24 cellular contexts compared by ENCODE assay signal in the genomic region with DNA sequence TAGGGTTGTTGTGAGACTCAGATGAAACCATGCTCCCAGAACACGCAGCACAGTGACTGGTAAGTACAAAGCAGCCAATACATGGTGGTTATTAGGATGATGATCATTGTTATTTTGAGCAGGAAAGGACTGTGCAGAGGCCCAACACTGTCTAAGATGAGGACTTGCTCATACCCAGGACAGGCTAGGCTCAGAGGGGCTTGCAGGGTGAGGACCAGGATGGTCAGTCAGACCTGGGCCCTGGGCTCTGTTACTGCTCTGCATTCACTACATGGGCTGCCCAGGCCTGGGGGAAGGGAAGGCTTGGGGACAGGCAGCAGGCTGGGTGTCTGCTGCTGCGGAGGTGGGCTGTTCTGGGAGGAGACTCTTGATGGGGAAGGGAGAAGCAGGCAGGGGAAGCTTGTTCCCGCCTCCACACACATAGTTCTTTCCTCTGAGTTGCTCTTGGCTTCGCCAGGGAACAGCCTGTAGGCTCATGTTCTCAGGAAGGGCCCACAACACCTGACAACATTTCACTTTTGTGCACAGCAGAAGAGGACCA. TPM values are rescaled to one million over a fixed set of nuclear protein-coding genes. Genes with fewer than 3 reads are reported as not detected.
"Had no signal": no experiment of that assay in that cellular context is flagged by ENCODE, and none has a peak within 500 bp of the region (broad histone marks: within the 10 kb centered on the region; RNA-seq: fewer than 3 reads in every experiment).

No MANE protein-coding gene starts in this region.

- H3K4me3 Mint-ChIP-seq: activated B cell treated with CpG ODN at 0.5 μM for 24 hours; activated CD8-positive, alpha-beta T cell treated with anti-CD3 and anti-CD28 coated beads, Interleukin-2, amount 10 ng/mL, durations not matched to agents 7 days and 5 days; activated naive CD8-positive, alpha-beta T cell treated with anti-CD3 and anti-CD28 coated beads, Interleukin-2, amount 10 ng/mL, durations not matched to agents 7 days and 5 days; activated T-cell treated with anti-CD3 and anti-CD28 coated beads, Interleukin-2, amount 50 U/mL, for 24 hours; effector memory CD8-positive, alpha-beta T cell; memory B cell; naive thymus-derived CD8-positive, alpha-beta T cell had no signal

- H3K36me3 Mint-ChIP-seq: activated naive CD8-positive, alpha-beta T cell treated with anti-CD3 and anti-CD28 coated beads, Interleukin-2, amount 10 ng/mL, durations not matched to agents 7 days and 5 days; memory B cell; naive thymus-derived CD8-positive, alpha-beta T cell had no signal

- H3K4me1 ChIP-seq: left lung, parathyroid adenoma, testis had no signal

- DNase-seq: activated B cell treated with CpG ODN at 0.5 μM for 24 hours; activated CD4-positive, alpha-beta T cell treated with anti-CD3 and anti-CD28 coated beads for 4 hours; activated CD8-positive, alpha-beta T cell treated with anti-CD3 and anti-CD28 coated beads, Interleukin-2, amount 10 ng/mL, durations not matched to agents 7 days and 5 days; activated naive CD4-positive, alpha-beta T cell treated with Interleukin-2 at 50 U/mL for 16 hours; activated naive CD8-positive, alpha-beta T cell treated with anti-CD3 and anti-CD28 coated beads, Interleukin-2, amount 10 ng/mL, durations not matched to agents 7 days and 5 days; activated T-cell treated with anti-CD3 and anti-CD28 coated beads, Interleukin-2, amount 50 U/mL, for 24 hours; effector memory CD8-positive, alpha-beta T cell; foreskin fibroblast; left lung; mucosa of descending colon; naive thymus-derived CD8-positive, alpha-beta T cell; stimulated activated CD4-positive, alpha-beta T cell treated with anti-CD3 and anti-CD28 coated beads, Interleukin-4, amount 100 ng/mL, for 1 hour; testis had no signal

- ATAC-seq: activated CD8-positive, alpha-beta T cell treated with anti-CD3 and anti-CD28 coated beads, Interleukin-2, amount 10 ng/mL, durations not matched to agents 7 days and 5 days; effector memory CD8-positive, alpha-beta T cell; left lung; mucosa of descending colon; naive thymus-derived CD8-positive, alpha-beta T cell; sciatic nerve had no signal

- H2AFZ ChIP-seq: parathyroid adenoma had no signal

- H3K36me3 ChIP-seq: cardiac muscle cell, left lung had no signal

- H3K9ac ChIP-seq: parathyroid adenoma had no signal

- H3K4me3 ChIP-seq: cardiac muscle cell, left lung, mucosa of descending colon, smooth muscle cell, testis had no signal

- H3K4me2 ChIP-seq: smooth muscle cell had no signal

- H3K9me3 Mint-ChIP-seq: activated B cell treated with CpG ODN at 0.5 μM for 24 hours; activated naive CD8-positive, alpha-beta T cell treated with anti-CD3 and anti-CD28 coated beads, Interleukin-2, amount 10 ng/mL, durations not matched to agents 7 days and 5 days; activated T-cell treated with anti-CD3 and anti-CD28 coated beads, Interleukin-2, amount 50 U/mL, for 24 hours; activated T-helper 2 cell treated with anti-CD3 and anti-CD28 coated beads, Interferon-gamma antibody, Interleukin-2, Interleukin-4, amounts not matched to agents 10 μg/mL and 5 μg/mL and 100 μg/mL, durations not matched to agents 14 hours and 24 hours and 36 hours; effector memory CD8-positive, alpha-beta T cell; memory B cell; naive thymus-derived CD8-positive, alpha-beta T cell had no signal

- H3K79me2 ChIP-seq: parathyroid adenoma had no signal

- H3K27me3 ChIP-seq: cardiac muscle cell, testis had no signal

- H3K27ac ChIP-seq: cardiac muscle cell, left lung, parathyroid adenoma, testis had no signal

- H3K9me3 ChIP-seq: left lung, mucosa of descending colon, testis had no signal

- H3K27me3 Mint-ChIP-seq: activated B cell treated with CpG ODN at 0.5 μM for 24 hours had no signal

- H3K27ac Mint-ChIP-seq: activated B cell treated with CpG ODN at 0.5 μM for 24 hours; activated CD8-positive, alpha-beta T cell treated with anti-CD3 and anti-CD28 coated beads, Interleukin-2, amount 10 ng/mL, durations not matched to agents 7 days and 5 days; activated naive CD8-positive, alpha-beta T cell treated with anti-CD3 and anti-CD28 coated beads, Interleukin-2, amount 10 ng/mL, durations not matched to agents 7 days and 5 days; activated T-cell treated with anti-CD3 and anti-CD28 coated beads, Interleukin-2, amount 50 U/mL, for 24 hours; activated T-helper 2 cell treated with anti-CD3 and anti-CD28 coated beads, Interferon-gamma antibody, Interleukin-2, Interleukin-4, amounts not matched to agents 10 μg/mL and 5 μg/mL and 100 μg/mL, durations not matched to agents 14 hours and 24 hours and 36 hours; effector memory CD8-positive, alpha-beta T cell; memory B cell; naive thymus-derived CD8-positive, alpha-beta T cell had no signal

RNA-seq across cellular contexts. Expression of a gene that starts 17.5 kb away (rescaled TPM):
- total RNA-seq: activated B cell treated with CpG ODN at 0.5 μM for 24 hours; activated CD8-positive, alpha-beta T cell treated with anti-CD3 and anti-CD28 coated beads, Interleukin-2, amount 10 ng/mL, durations not matched to agents 7 days and 5 days; activated naive CD8-positive, alpha-beta T cell treated with anti-CD3 and anti-CD28 coated beads, Interleukin-2, amount 10 ng/mL, durations not matched to agents 7 days and 5 days; activated T-helper 2 cell treated with anti-CD3 and anti-CD28 coated beads, Interferon-gamma antibody, Interleukin-2, Interleukin-4, amounts not matched to agents 10 μg/mL and 5 μg/mL and 100 μg/mL, durations not matched to agents 14 hours and 24 hours and 36 hours; cardiac muscle cell; chondrocyte; dermis microvascular lymphatic vessel endothelial cell; glomerular endothelial cell; kidney epithelial cell; naive thymus-derived CD8-positive, alpha-beta T cell; T-helper 2 cell treated with Interferon-gamma antibody and Interleukin-4, amounts not matched to agents 100 ng/mL and 5 ng/mL, for 36 hours had no signal
- polyA plus RNA-seq: cardiac muscle cell; naive thymus-derived CD8-positive, alpha-beta T cell had no signal
